ENCODE assay signal across 24 cellular contexts in the genomic region with DNA sequence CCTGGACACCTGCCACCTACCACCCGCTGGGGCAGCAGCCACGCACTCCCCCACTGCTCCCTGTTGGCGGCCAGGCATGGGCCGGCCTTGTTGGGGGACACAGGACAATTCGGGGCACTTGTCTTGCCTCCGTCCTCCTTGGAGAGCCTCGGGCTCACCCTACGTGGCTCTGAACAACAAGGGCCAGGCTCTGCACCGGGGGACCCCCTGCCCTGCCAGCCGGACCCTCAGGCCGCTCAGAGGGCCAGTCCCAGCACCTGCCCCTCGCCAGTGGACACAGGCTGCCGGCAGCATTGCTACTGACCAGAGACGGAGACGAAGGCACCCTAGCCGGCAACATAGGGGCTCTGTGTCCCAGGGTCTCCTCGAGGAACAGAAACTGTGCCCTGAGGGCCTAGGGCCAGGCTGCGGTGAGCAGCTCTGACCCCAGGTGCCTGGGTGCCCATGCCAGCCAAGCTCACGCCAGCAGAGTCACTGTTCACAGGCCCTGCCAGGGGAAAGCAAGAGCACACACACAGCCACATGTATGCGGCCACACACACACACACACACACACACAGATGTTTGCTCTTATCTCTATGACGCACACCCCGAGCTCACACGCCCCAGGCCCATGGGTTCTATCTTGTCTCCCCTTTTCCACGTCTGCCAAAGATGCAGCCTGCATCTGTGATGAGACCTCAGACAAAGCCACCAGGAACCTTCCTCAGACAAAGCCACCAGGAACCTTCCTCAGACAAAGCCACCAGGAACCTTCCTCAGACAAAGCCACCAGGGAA. TPM values are rescaled to one million over a fixed set of nuclear protein-coding genes. Genes with fewer than 3 reads are reported as not detected.
A peak's percentile ranks its signal among the peaks of the same experiment; 100 is the strongest.
DNase-seq lines count a peak whose midpoint lies in the region; ATAC-seq and TF ChIP-seq lines count a peak whose summit lies in the region.
"Had no signal": no experiment of that assay in that cellular context is flagged by ENCODE, and none has a peak within 500 bp of the region (broad histone marks: within the 10 kb centered on the region; RNA-seq: fewer than 3 reads in every experiment).

No MANE protein-coding gene starts in this region.

- H2AFZ ChIP-seq in osteoblast (ENCODE audit: low read length) = no peak overlapping the region

- H3K79me2 ChIP-seq in osteoblast (ENCODE audit: insufficient read depth, low read length) = no peaks in the 10 kb centered on the region

- H3K4me2 ChIP-seq in osteoblast (ENCODE audit: insufficient read depth, low read length) = no peak overlapping the region

- peak; percentile 58 for DNase-seq in RPMI8226
- DNase-seq in erythroblast (lab: John Stamatoyannopoulos, UW) = peak; percentile 89 to 94
- DNase-seq in osteoblast (ENCODE audit: insufficient read length, low spot score, missing footprints) = peak; percentile 88
- DNase-seq in NCI-H1694 (lab: John Stamatoyannopoulos, UW) = no peak
- no peak for DNase-seq in activated effector memory CD4-positive, alpha-beta T cell treated with Interleukin-2 at 50 U/mL for 16 hours
- DNase-seq: activated CD4-positive, alpha-beta T cell treated with anti-CD3 and anti-CD28 coated beads, Interleukin-2, amount 50 U/mL, for 1 hour; activated gamma-delta T cell treated with Interleukin-2 at 50 U/mL for 16 hours; adrenal gland; Caco-2; dermis blood vessel endothelial cell; foreskin fibroblast; hippocampal formation; naive B cell; NCI-H1092 treated with DMSO at 0.1 percent for 48 hours; NCI-H2081 treated with DMSO at 0.1 percent for 48 hours; NCI-H510A; small intestine; stimulated activated CD4-positive, alpha-beta T cell treated with anti-CD3 and anti-CD28 coated beads, Interleukin-4, amount 100 ng/mL, for 1 hour; stimulated activated naive CD8-positive, alpha-beta T cell treated with anti-CD3 and anti-CD28 coated beads, Interleukin-15, amount 100 ng/mL, for 72 hours; SW 1271 had no signal

- no peak for ATAC-seq in GM18498 (IDR thresholded peaks at IDR 0.05; ENCODE audit: unreplicated experiment)
- ATAC-seq: stimulated activated naive CD8-positive, alpha-beta T cell treated with anti-CD3 and anti-CD28 coated beads, Interleukin-15, amount 100 ng/mL, for 72 hours had no signal

- H3K27me3 ChIP-seq in osteoblast (ENCODE audit: insufficient read depth, low read length) = no peaks in the 10 kb centered on the region
- H3K27me3 ChIP-seq: adrenal gland, breast epithelium, upper lobe of left lung had no signal

- no peak overlapping the region for H3K4me3 ChIP-seq in HEK293 (ENCODE audit: low read depth, low read length)
- no peak overlapping the region for H3K4me3 ChIP-seq in osteoblast (ENCODE audit: insufficient read depth, low read length)
- H3K4me3 ChIP-seq: adrenal gland, breast epithelium, upper lobe of left lung had no signal

- H3K36me3 ChIP-seq in HEK293 (ENCODE audit: control insufficient read depth in 2 of 2, insufficient read depth in 1 of 2, low read length in 2 of 2) (no peaks in the 10 kb centered on the region), osteoblast (ENCODE audit: insufficient read depth, low read length) (no peaks in the 10 kb centered on the region)
- H3K36me3 ChIP-seq: adrenal gland, breast epithelium, upper lobe of left lung had no signal

- H4K20me1 ChIP-seq in osteoblast (ENCODE audit: insufficient read depth, low read length) = no peaks in the 10 kb centered on the region

- H3K9me3 ChIP-seq in HEK293 (ENCODE audit: control insufficient read depth, insufficient read depth, low read depth, low read length) (no peaks in the 10 kb centered on the region), osteoblast (ENCODE audit: low read depth, low read length) (no peaks in the 10 kb centered on the region)
- H3K9me3 ChIP-seq: adrenal gland, breast epithelium, Caco-2, upper lobe of left lung had no signal

- TF ChIP-seq POLR2A in erythroblast (IDR thresholded peaks at IDR 0.05; ENCODE audit: low read length) = no peak

- TF ChIP-seq CTCF in HEK293 (tag by site-specific recombination; IDR thresholded peaks at IDR 0.05) (no peak), osteoblast (IDR thresholded peaks at IDR 0.05; ENCODE audit: extremely low read depth, low read depth, low read length) (no peak)

- CTCF ChIA-PET in HEK293 (lab: Yijun Ruan, JAX) = interaction anchor here (0.6 kb wide), 1 partner anchor 85 kb away, joined by 3 read pairs; no protein-coding TSS in a partner anchor

- no peaks in the 10 kb centered on the region for H3K4me1 ChIP-seq in HEK293 (ENCODE audit: control insufficient read depth, insufficient read depth, low read length)
- no peaks in the 10 kb centered on the region for H3K4me1 ChIP-seq in osteoblast (ENCODE audit: insufficient read depth, low read length)
- H3K4me1 ChIP-seq: adrenal gland, breast epithelium, Caco-2, upper lobe of left lung had no signal

- POLR2A ChIA-PET in HEK293 (lab: Yijun Ruan, JAX) = no interaction called here

- H3K27ac ChIP-seq in HEK293 (ENCODE audit: extremely low read depth, low read depth, low read length) (no peak overlapping the region), osteoblast (ENCODE audit: low read depth, low read length) (no peak overlapping the region)
- H3K27ac ChIP-seq: adrenal gland, breast epithelium, upper lobe of left lung had no signal

TF ChIP-seq in HEK293, 187 proteins besides CTCF, POLR2A, EP300 and RAD21:
- TF ChIP-seq ZNF530 (tag by site-specific recombination; IDR thresholded peaks at IDR 0.05; ENCODE audit: low read depth) (no peak), GLIS2 (tag by site-specific recombination; IDR thresholded peaks at IDR 0.05) (peak; percentile 12; the same call in 1 of the 2 replicates)

RNA-seq across cellular contexts. Expression of gene MORN1, which starts 45.9 kb away (rescaled TPM):
- 12.4 and 13.4 TPM in 2 replicates for total RNA-seq in osteoblast

RNA-seq across cellular contexts. Expression of gene RER1, which starts 46.2 kb away (rescaled TPM):
- total RNA-seq in osteoblast = 77.8 and 95.2 TPM in 2 replicates

Comparison
In these comparisons a context has a peak if more than half of its experiments do, and no peak if none do; other contexts are left out.
1. DNase-seq: peak in RPMI8226 (single experiment), erythroblast (2 of 2) and osteoblast (single experiment); none in NCI-H1694 (single experiment) and activated effector memory CD4-positive, alpha-beta T cell treated with Interleukin-2 at 50 U/mL for 16 hours (single experiment).